Comparison of ENCODE assay signal across 34 cellular contexts in the genomic region with DNA sequence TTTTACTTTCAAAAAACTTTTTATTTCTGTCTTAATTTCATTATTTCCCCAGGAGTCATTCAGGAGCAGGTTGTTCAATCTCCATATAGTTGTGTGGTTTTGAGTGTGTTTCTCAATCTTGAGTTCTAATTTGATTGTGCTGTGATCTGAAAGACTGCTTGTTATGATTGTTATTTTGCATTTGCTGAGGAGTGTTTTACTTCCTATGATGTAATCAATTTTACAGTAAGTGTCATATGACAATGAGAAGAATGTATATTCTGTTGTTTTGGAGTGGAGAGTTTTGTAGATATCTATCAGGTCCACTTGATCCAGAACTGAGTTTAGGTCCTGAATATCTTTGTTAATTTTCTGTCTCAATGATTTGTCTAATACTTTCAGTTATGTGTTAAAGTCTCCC.
"Had no signal": no experiment of that assay in that cellular context is flagged by ENCODE, and none has a peak within 500 bp of the region (broad histone marks: within the 10 kb centered on the region; RNA-seq: fewer than 3 reads in every experiment).

No MANE protein-coding gene starts in this region.

- DNase-seq: Karpas-422, Kasumi-1, MG63, MM.1S, MV-4-11, NCI-H1048, NCI-H1092, NCI-H1092 treated with DMSO at 0.1 percent for 48 hours, NCI-H1105, NCI-H1105 treated with DMSO at 0.1 percent for 48 hours, NCI-H1417, NCI-H1417 treated with DMSO at 0.1 percent for 48 hours, NCI-H1436, NCI-H1436 treated with DMSO at 0.1 percent for 48 hours, NCI-H146, NCI-H1694, NCI-H1694 treated with DMSO at 0.1 percent for 48 hours, NCI-H187, NCI-H187 treated with DMSO at 0.1 percent for 48 hours, NCI-H1930, NCI-H2029, NCI-H2029 treated with DMSO at 0.1 percent for 48 hours, NCI-H2081, NCI-H2081 treated with DMSO at 0.1 percent for 48 hours, NCI-H2107, NCI-H2171, NCI-H2171 treated with DMSO at 0.1 percent for 48 hours, NCI-H2227 treated with DMSO at 0.1 percent for 48 hours, NCI-H226, NCI-H345, NCI-H446, NCI-H446 treated with DMSO at 0.1 percent for 48 hours, NCI-H510A, NCI-H510A treated with DMSO at 0.1 percent for 48 hours had no signal

- H3K4me3 ChIP-seq: MG63 had no signal

- H3K27me3 ChIP-seq: MG63 had no signal

- H3K36me3 ChIP-seq: MG63 had no signal

- H3K9me3 ChIP-seq: MG63 had no signal
